8 cellular contexts compared by ENCODE assay signal in genomic region chr2:78979380-78980238, GRCh38. TPM values are rescaled to one million over a fixed set of nuclear protein-coding genes. Genes with fewer than 3 reads are reported as not detected.
DNase-seq lines count a peak whose midpoint lies in the region; ATAC-seq and TF ChIP-seq lines count a peak whose summit lies in the region.

No MANE protein-coding gene starts in this region.

- H3K4me1 Mint-ChIP-seq in nephron progenitor cell, result peaks cover 6% of the 10 kb centered on the region

- H3K9me3 ChIP-seq in cardiac muscle cell (ENCODE audit: low read depth), result no peaks in the 10 kb centered on the region
- no peaks in the 10 kb centered on the region for H3K9me3 ChIP-seq in esophagus squamous epithelium

- H3K27me3 Mint-ChIP-seq in nephron progenitor cell (ENCODE audit: low read depth, poor library complexity), result peaks cover 3% of the 10 kb centered on the region

- TF ChIP-seq CTCF in cardiac muscle cell (IDR thresholded peaks at IDR 0.05; ENCODE audit: low read depth, low read length), result peak; percentile 66
- peak; percentile 95 for TF ChIP-seq CTCF in nephron progenitor cell (IDR thresholded peaks at IDR 0.05)
- TF ChIP-seq CTCF in esophagus squamous epithelium (IDR thresholded peaks at IDR 0.05), result peak in 3 of 6 experiments; percentile 37 to 39 (median 37)

- H3K27me3 ChIP-seq in cardiac muscle cell (no peaks in the 10 kb centered on the region), esophagus squamous epithelium (no peaks in the 10 kb centered on the region)

- no peaks in the 10 kb centered on the region for H3K36me3 ChIP-seq in cardiac muscle cell
- no peaks in the 10 kb centered on the region for H3K36me3 ChIP-seq in esophagus squamous epithelium

- intact Hi-C loops in cardiac septum (cut with DNase I) (no loop called here), esophagus squamous epithelium (cut with DNase I) (no loop called here)

- no peak overlapping the region for H3K4me3 Mint-ChIP-seq in nephron progenitor cell

- H3K4me3 ChIP-seq in cardiac muscle cell, result no peak overlapping the region
- H3K4me3 ChIP-seq in esophagus squamous epithelium, result no peak overlapping the region

- no peaks in the 10 kb centered on the region for H3K36me3 Mint-ChIP-seq in nephron progenitor cell (ENCODE audit: low read depth)

- H3K4me1 ChIP-seq in cardiac muscle cell (ENCODE audit: low read depth) (no peaks in the 10 kb centered on the region), esophagus squamous epithelium (no peaks in the 10 kb centered on the region)

- 28 to 35% methylated on average over 5 to 9 of the region's 9 CpGs for WGBS in esophagus squamous epithelium, 2 donors

- DNase-seq in cardiac muscle cell (ENCODE audit: low read depth in 1 of 2, low spot score in 1 of 2) (peak; percentile 56 to 80), cardiac septum (ENCODE audit: low spot score) (no peak), NCI-H748 treated with DMSO at 0.1 percent for 48 hours (lab: John Stamatoyannopoulos, UW) (peak; percentile 25), cerebellar cortex (ENCODE audit: low spot score) (peak; percentile 25), nephron progenitor cell (peak; percentile 89), esophagus squamous epithelium (lab: John Stamatoyannopoulos, UW) (no peak)

- TF ChIP-seq POLR2A in esophagus squamous epithelium (IDR thresholded peaks at IDR 0.05), result no peak

- H3K9me3 Mint-ChIP-seq in nephron progenitor cell, result no peaks in the 10 kb centered on the region

- no peak overlapping the region for H3K27ac Mint-ChIP-seq in nephron progenitor cell

- H3K27ac ChIP-seq in cardiac muscle cell (no peak overlapping the region), esophagus squamous epithelium (no peak overlapping the region)

- peak; percentile 28 for ATAC-seq in HG02870 (IDR thresholded peaks at IDR 0.05; ENCODE audit: unreplicated experiment)
- ATAC-seq in HG03039 (IDR thresholded peaks at IDR 0.05; ENCODE audit: unreplicated experiment), result no peak

RNA-seq across cellular contexts. Expression of gene REG3G, which starts 45.9 kb away (rescaled TPM):
- total RNA-seq in cardiac muscle cell, result not detected in 2 replicates
- polyA plus RNA-seq in cardiac muscle cell, result not detected in 2 replicates
- total RNA-seq in cardiac septum, result not detected
- total RNA-seq in esophagus squamous epithelium, result not detected

Comparison
In these comparisons a context has a peak if more than half of its experiments do, and no peak if none do; other contexts are left out.
1. DNase-seq: peak in cardiac muscle cell (2 of 2), NCI-H748 treated with DMSO at 0.1 percent for 48 hours (single experiment), cerebellar cortex (single experiment) and nephron progenitor cell (single experiment); none in cardiac septum (single experiment) and esophagus squamous epithelium (single experiment).